Comparison of ENCODE assay signal across 13 cellular contexts in the genomic region with DNA sequence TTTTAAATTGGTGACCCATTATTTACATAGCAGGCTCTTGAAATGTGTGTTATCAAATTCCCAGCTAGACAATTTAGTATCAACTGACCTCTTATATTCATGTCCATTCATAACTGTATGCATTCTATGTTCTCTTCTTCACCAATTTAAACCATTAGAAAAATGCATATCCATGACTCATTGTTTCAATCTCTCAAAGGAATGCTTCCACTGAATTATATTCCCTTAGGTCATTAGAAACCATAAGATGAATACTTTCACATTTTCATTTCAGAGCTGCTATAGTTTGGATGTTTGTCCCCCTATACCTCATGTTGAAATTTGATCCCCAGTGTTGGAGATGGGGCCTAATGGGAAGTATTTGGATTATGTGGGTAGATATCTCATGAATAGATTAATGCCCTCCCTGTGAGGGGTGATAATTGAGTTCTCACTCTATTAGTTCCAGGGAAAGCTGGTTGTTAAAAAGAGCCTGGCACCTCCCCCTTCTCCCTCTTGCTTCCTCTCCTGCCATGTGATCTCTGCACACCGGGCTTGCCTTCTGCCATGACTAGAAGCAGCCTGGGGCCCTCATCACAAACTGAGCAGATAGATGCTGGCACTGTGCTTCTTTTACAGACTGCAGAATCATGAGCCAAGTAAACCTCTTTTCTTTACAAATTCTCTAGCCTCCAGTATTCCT. TPM values are rescaled to one million over a fixed set of nuclear protein-coding genes. Genes with fewer than 3 reads are reported as not detected.
DNase-seq lines count a peak whose midpoint lies in the region; ATAC-seq and TF ChIP-seq lines count a peak whose summit lies in the region.
"Had no signal": no experiment of that assay in that cellular context is flagged by ENCODE, and none has a peak within 500 bp of the region (broad histone marks: within the 10 kb centered on the region; RNA-seq: fewer than 3 reads in every experiment).

No MANE protein-coding gene starts in this region.

- H3K4me3 Mint-ChIP-seq in stimulated activated memory B cell treated with anti-CD40 and anti-IgM and Interleukin-4, amounts not matched to agents 10 μg/mL and 1 μg/mL and 100 μg/mL, for 72 hours, result no peak overlapping the region
- H3K4me3 Mint-ChIP-seq: activated CD4-positive, alpha-beta memory T cell treated with anti-CD3 and anti-CD28 coated beads, Interleukin-2, amount 10 ng/mL, durations not matched to agents 7 days and 5 days; B cell had no signal

- H3K27me3 Mint-ChIP-seq in stimulated activated memory B cell treated with anti-CD40 and anti-IgM and Interleukin-4, amounts not matched to agents 10 μg/mL and 1 μg/mL and 100 μg/mL, for 72 hours, result no peaks in the 10 kb centered on the region
- H3K27me3 Mint-ChIP-seq: activated CD4-positive, alpha-beta memory T cell treated with anti-CD3 and anti-CD28 coated beads, Interleukin-2, amount 10 ng/mL, durations not matched to agents 7 days and 5 days; B cell had no signal

- H3K4me1 Mint-ChIP-seq in stimulated activated memory B cell treated with anti-CD40 and anti-IgM and Interleukin-4, amounts not matched to agents 10 μg/mL and 1 μg/mL and 100 μg/mL, for 72 hours, result no peaks in the 10 kb centered on the region
- H3K4me1 Mint-ChIP-seq: activated CD4-positive, alpha-beta memory T cell treated with anti-CD3 and anti-CD28 coated beads, Interleukin-2, amount 10 ng/mL, durations not matched to agents 7 days and 5 days; B cell had no signal

- H3K9ac ChIP-seq in adipocyte (ENCODE audit: low read length), result no peak overlapping the region

- DNase-seq in AG10803 (ENCODE audit: low read depth) (peak; percentile 41), HS-5 (ENCODE audit: low read depth) (peak; percentile 34), adipocyte (ENCODE audit: low read depth) (peak; percentile 56), foreskin keratinocyte (peak; percentile 46 to 81), SIG-M5 (lab: John Stamatoyannopoulos, UW) (no peak), NCI-H1417 treated with DMSO at 0.1 percent for 48 hours (lab: John Stamatoyannopoulos, UW) (no peak)
- DNase-seq in activated T-cell treated with anti-CD3 and anti-CD28 coated beads, Interleukin-2, amount 50 U/mL, for 1 hour, result no peak
- DNase-seq: activated CD4-positive, alpha-beta memory T cell treated with anti-CD3 and anti-CD28 coated beads, Interleukin-2, amount 10 ng/mL, durations not matched to agents 7 days and 5 days; activated naive CD4-positive, alpha-beta T cell; T-helper 9 cell had no signal

- H3K36me3 ChIP-seq in adipocyte (ENCODE audit: control insufficient read depth, insufficient read depth, low read length, severe bottlenecking), result peaks cover 64% of the 10 kb centered on the region

- TF ChIP-seq CTCF in AG10803 (conservative IDR thresholded peaks at IDR 0.05; ENCODE audit: low read length) (no peak), foreskin keratinocyte (conservative IDR thresholded peaks at IDR 0.05) (no peak)

- no peak overlapping the region for H3K27ac Mint-ChIP-seq in stimulated activated memory B cell treated with anti-CD40 and anti-IgM and Interleukin-4, amounts not matched to agents 10 μg/mL and 1 μg/mL and 100 μg/mL, for 72 hours
- H3K27ac Mint-ChIP-seq: activated CD4-positive, alpha-beta memory T cell treated with anti-CD3 and anti-CD28 coated beads, Interleukin-2, amount 10 ng/mL, durations not matched to agents 7 days and 5 days; B cell had no signal

- H3K36me3 Mint-ChIP-seq in stimulated activated memory B cell treated with anti-CD40 and anti-IgM and Interleukin-4, amounts not matched to agents 10 μg/mL and 1 μg/mL and 100 μg/mL, for 72 hours, result peaks cover 44% of the 10 kb centered on the region

- H3K9me3 ChIP-seq in adipocyte (ENCODE audit: control insufficient read depth, low read length), result no peaks in the 10 kb centered on the region

- H3K4me1 ChIP-seq in adipocyte (ENCODE audit: control insufficient read depth, insufficient read depth, low read length) (peaks cover 7% of the 10 kb centered on the region), foreskin keratinocyte (peaks cover 14% of the 10 kb centered on the region)

- H3K9me3 Mint-ChIP-seq in stimulated activated memory B cell treated with anti-CD40 and anti-IgM and Interleukin-4, amounts not matched to agents 10 μg/mL and 1 μg/mL and 100 μg/mL, for 72 hours, result no peaks in the 10 kb centered on the region
- H3K9me3 Mint-ChIP-seq: activated CD4-positive, alpha-beta memory T cell treated with anti-CD3 and anti-CD28 coated beads, Interleukin-2, amount 10 ng/mL, durations not matched to agents 7 days and 5 days had no signal

- H3K27me3 ChIP-seq in adipocyte (replicated peaks; ENCODE audit: control insufficient read depth, insufficient read depth, low read length) (no peaks in the 10 kb centered on the region), foreskin keratinocyte (no peaks in the 10 kb centered on the region)

- ATAC-seq in foreskin keratinocyte, result peak; percentile 88
- ATAC-seq in stimulated activated memory B cell treated with anti-CD40 and anti-IgM and Interleukin-4, amounts not matched to agents 10 μg/mL and 1 μg/mL and 100 μg/mL, for 72 hours, result no peak

- no peak overlapping the region for H3K27ac ChIP-seq in foreskin keratinocyte
- H3K27ac ChIP-seq: PC-9 had no signal

- no peak overlapping the region for H3K4me3 ChIP-seq in AG10803 (ENCODE audit: low read length)
- no peak overlapping the region for H3K4me3 ChIP-seq in adipocyte (ENCODE audit: low read length)
- H3K4me3 ChIP-seq: PC-9 had no signal

RNA-seq across cellular contexts. Expression of a gene that starts 35.7 kb away (rescaled TPM):
- total RNA-seq in foreskin keratinocyte, result 11.7 and 12.9 TPM in 2 replicates
- polyA plus RNA-seq in foreskin keratinocyte, result 7.2 and 8.8 TPM in 2 replicates

Comparison
In these comparisons a context has a peak if more than half of its experiments do, and no peak if none do; other contexts are left out.
1. DNase-seq: peak in AG10803 (single experiment), HS-5 (single experiment), adipocyte (single experiment) and foreskin keratinocyte (2 of 2); none in SIG-M5 (single experiment), NCI-H1417 treated with DMSO at 0.1 percent for 48 hours (single experiment) and activated T-cell treated with anti-CD3 and anti-CD28 coated beads, Interleukin-2, amount 50 U/mL, for 1 hour (single experiment).